In genomic region chr9:3906437-3907213, GRCh38 we compare ENCODE assay signal across 8 cellular contexts.
DNase-seq lines count a peak whose midpoint lies in the region; ATAC-seq and TF ChIP-seq lines count a peak whose summit lies in the region.

No MANE protein-coding gene starts in this region.

- DNase-seq in G401 (ENCODE audit: low spot score): peak; percentile 51
- peak; percentile 69 for DNase-seq in RKO (ENCODE audit: low spot score)
- DNase-seq in fibroblast of gingiva (ENCODE audit: low read depth): peak; percentile 68
- no peak for DNase-seq in omental fat pad (ENCODE audit: low spot score)
- no peak for DNase-seq in activated CD4-positive, alpha-beta T cell treated with anti-CD3 and anti-CD28 coated beads for 4 hours
- DNase-seq in stimulated activated effector memory CD8-positive, alpha-beta T cell treated with anti-CD3 and anti-CD28 coated beads, Interleukin-12 subunit alpha, Interleukin-12 subunit beta, amount 100 ng/mL, for 72 hours (ENCODE audit: low spot score in 2 of 2): no peak
- DNase-seq in foreskin melanocyte: no peak
- DNase-seq in DMS79 (lab: John Stamatoyannopoulos, UW): no peak

- no peak overlapping the region for H3K4me3 Mint-ChIP-seq in stimulated activated effector memory CD8-positive, alpha-beta T cell treated with anti-CD3 and anti-CD28 coated beads, Interleukin-12 subunit alpha, Interleukin-12 subunit beta, amount 100 ng/mL, for 72 hours

- ATAC-seq in omental fat pad (ENCODE audit: low FRiP score): peak; percentile 91
- ATAC-seq in stimulated activated effector memory CD8-positive, alpha-beta T cell treated with anti-CD3 and anti-CD28 coated beads, Interleukin-12 subunit alpha, Interleukin-12 subunit beta, amount 100 ng/mL, for 72 hours: no peak

- TF ChIP-seq CTCF in omental fat pad (IDR thresholded peaks at IDR 0.05): no peak

- H3K27ac Mint-ChIP-seq in stimulated activated effector memory CD8-positive, alpha-beta T cell treated with anti-CD3 and anti-CD28 coated beads, Interleukin-12 subunit alpha, Interleukin-12 subunit beta, amount 100 ng/mL, for 72 hours: no peak overlapping the region

- no peaks in the 10 kb centered on the region for H3K9me3 Mint-ChIP-seq in stimulated activated effector memory CD8-positive, alpha-beta T cell treated with anti-CD3 and anti-CD28 coated beads, Interleukin-12 subunit alpha, Interleukin-12 subunit beta, amount 100 ng/mL, for 72 hours

- H3K36me3 Mint-ChIP-seq in stimulated activated effector memory CD8-positive, alpha-beta T cell treated with anti-CD3 and anti-CD28 coated beads, Interleukin-12 subunit alpha, Interleukin-12 subunit beta, amount 100 ng/mL, for 72 hours: no peaks in the 10 kb centered on the region

- H3K4me1 Mint-ChIP-seq in stimulated activated effector memory CD8-positive, alpha-beta T cell treated with anti-CD3 and anti-CD28 coated beads, Interleukin-12 subunit alpha, Interleukin-12 subunit beta, amount 100 ng/mL, for 72 hours: no peaks in the 10 kb centered on the region

- in situ Hi-C loops in G401 (cut with HindIII; ENCODE audit: low sequenced_read_pairs): no loop called here

Comparison
In these comparisons a context has a peak if more than half of its experiments do, and no peak if none do; other contexts are left out.
1. DNase-seq: peak in G401 (single experiment), RKO (single experiment) and fibroblast of gingiva (single experiment); none in omental fat pad (single experiment), activated CD4-positive, alpha-beta T cell treated with anti-CD3 and anti-CD28 coated beads for 4 hours (0 of 2), stimulated activated effector memory CD8-positive, alpha-beta T cell treated with anti-CD3 and anti-CD28 coated beads, Interleukin-12 subunit alpha, Interleukin-12 subunit beta, amount 100 ng/mL, for 72 hours (0 of 2), foreskin melanocyte (single experiment) and DMS79 (single experiment).